Comparison of ENCODE assay signal across 20 cellular contexts in genomic region chr14:79965896-79966295, GRCh38.
DNase-seq lines count a peak whose midpoint lies in the region; ATAC-seq, FAIRE-seq and TF ChIP-seq lines count a peak whose summit lies in the region.
"Had no signal": no experiment of that assay in that cellular context is flagged by ENCODE, and none has a peak within 500 bp of the region (broad histone marks: within the 10 kb centered on the region; RNA-seq: fewer than 3 reads in every experiment).

No MANE protein-coding gene starts in this region.

- no peaks in the 10 kb centered on the region for H3F3A ChIP-seq in GM23248 (ENCODE audit: insufficient read depth)

- no peaks in the 10 kb centered on the region for H3K36me3 Mint-ChIP-seq in stimulated activated naive B cell treated with anti-CD40 and anti-IgM and Interleukin-4, amounts not matched to agents 10 μg/mL and 1 μg/mL and 100 μg/mL, for 72 hours

- no peak overlapping the region for H2AFZ ChIP-seq in GM23248

- no peak overlapping the region for H3K27ac Mint-ChIP-seq in stimulated activated naive B cell treated with anti-CD40 and anti-IgM and Interleukin-4, amounts not matched to agents 10 μg/mL and 1 μg/mL and 100 μg/mL, for 72 hours
- H3K27ac Mint-ChIP-seq: B cell; CD4-positive, alpha-beta T cell had no signal

- no peaks in the 10 kb centered on the region for H3K27me3 Mint-ChIP-seq in stimulated activated naive B cell treated with anti-CD40 and anti-IgM and Interleukin-4, amounts not matched to agents 10 μg/mL and 1 μg/mL and 100 μg/mL, for 72 hours
- H3K27me3 Mint-ChIP-seq: B cell; CD4-positive, alpha-beta T cell had no signal

- H4K20me1 ChIP-seq in GM23248 (ENCODE audit: insufficient read depth): no peaks in the 10 kb centered on the region

- no peaks in the 10 kb centered on the region for H3K79me2 ChIP-seq in GM23248 (ENCODE audit: insufficient read depth)

- no peak for TF ChIP-seq POLR2A in A549 (IDR thresholded peaks at IDR 0.05; ENCODE audit: low read length)

- H3K9ac ChIP-seq in GM23248: no peak overlapping the region

- H3K4me1 ChIP-seq in A549: no peaks in the 10 kb centered on the region
- H3K4me1 ChIP-seq in GM23248 (ENCODE audit: insufficient read depth): 0 out of 2 replicates have a peak, but pooled peaks cover 3% of the 10 kb centered on the region

- POLR2A ChIA-PET in A549 (lab: Yijun Ruan, JAX): no interaction called here

- ATAC-seq in A549 (peak in 1 of 2 experiments; percentile 40; a peak in 1 of 6 replicates), GM19397 (IDR thresholded peaks at IDR 0.05; ENCODE audit: unreplicated experiment) (no peak)
- ATAC-seq in stimulated activated naive B cell treated with anti-CD40 and anti-IgM and Interleukin-4, amounts not matched to agents 10 μg/mL and 1 μg/mL and 100 μg/mL, for 72 hours (replicated peaks): no peak
- ATAC-seq: HepG2 had no signal

- peak in 1 of 2 experiments; percentile 2 for DNase-seq in A549 (ENCODE audit: low read depth in 1 of 2, low spot score in 1 of 2)
- DNase-seq in GM23248: peak; percentile 39
- peak; percentile 27 for DNase-seq in astrocyte of the spinal cord (ENCODE audit: low read depth, low spot score)
- peak; percentile 18 for DNase-seq in iris pigment epithelial cell (ENCODE audit: low read depth)
- no peak for DNase-seq in SHP77 (lab: John Stamatoyannopoulos, UW)
- DNase-seq in NCI-H128 (lab: John Stamatoyannopoulos, UW; ENCODE audit: unreplicated experiment): no peak
- DNase-seq in stimulated activated naive B cell treated with anti-CD40 and anti-IgM and Interleukin-4, amounts not matched to agents 10 μg/mL and 1 μg/mL and 100 μg/mL, for 72 hours: no peak
- DNase-seq: C1 segment of cervical spinal cord; Calu3; CD4-positive, alpha-beta T cell; DMS 273 treated with DMSO at 0.1 percent for 48 hours; H9 had no signal

- TF ChIP-seq EP300 in A549 (IDR thresholded peaks at IDR 0.05): no peak

- H3K27ac ChIP-seq in A549: no peak overlapping the region
- no peak overlapping the region for H3K27ac ChIP-seq in GM23248
- H3K27ac ChIP-seq: 22Rv1 had no signal

- CTCF ChIA-PET in A549 (lab: Yijun Ruan, JAX): no interaction called here

- H3K9me3 Mint-ChIP-seq in stimulated activated naive B cell treated with anti-CD40 and anti-IgM and Interleukin-4, amounts not matched to agents 10 μg/mL and 1 μg/mL and 100 μg/mL, for 72 hours: peaks cover 5 to 8% of the 10 kb centered on the region in 2 donors
- H3K9me3 Mint-ChIP-seq: H9 had no signal

- H3K4me3 Mint-ChIP-seq in stimulated activated naive B cell treated with anti-CD40 and anti-IgM and Interleukin-4, amounts not matched to agents 10 μg/mL and 1 μg/mL and 100 μg/mL, for 72 hours: no peak overlapping the region
- H3K4me3 Mint-ChIP-seq: B cell; CD4-positive, alpha-beta T cell; H9 had no signal

- no peak for TF ChIP-seq RAD21 in A549 (conservative IDR thresholded peaks at IDR 0.05 in 1 of 2, IDR thresholded peaks at IDR 0.05 in 1 of 2)

- no peak overlapping the region for H3K4me3 ChIP-seq in A549
- H3K4me3 ChIP-seq in GM23248: no peak overlapping the region
- H3K4me3 ChIP-seq in astrocyte of the spinal cord (ENCODE audit: low read depth, low read length): no peak overlapping the region

- in situ Hi-C loops in GM23248 (cut with MboI) (no loop called here), astrocyte of the spinal cord (cut with HindIII; ENCODE audit: low sequenced_read_pairs) (no loop called here)

- no peak for FAIRE-seq in A549 (lab: Jason Lieb, UNC)
- FAIRE-seq: G401.6, GM12892, GM19239, HepG2, HTR-8/SVneo had no signal

- no peaks in the 10 kb centered on the region for H3K4me1 Mint-ChIP-seq in stimulated activated naive B cell treated with anti-CD40 and anti-IgM and Interleukin-4, amounts not matched to agents 10 μg/mL and 1 μg/mL and 100 μg/mL, for 72 hours
- H3K4me1 Mint-ChIP-seq: B cell, H9 had no signal

- no peaks in the 10 kb centered on the region for H3K36me3 ChIP-seq in GM23248 (ENCODE audit: low read depth)

- 32% methylated on average over 2 of the region's 2 CpGs for WGBS in A549 (ENCODE audit: missing lambda C conversion rate)
- WGBS in GM23248 (ENCODE audit: low coverage in 1 of 2, low lambda C conversion rate in 2 of 2, missing lambda C conversion rate in 2 of 2), 2 experiments: 51 to 67% methylated on average over 2 of the region's 2 CpGs

- H3K9me3 ChIP-seq in A549: no peaks in the 10 kb centered on the region; the same call in 2 of the 3 replicates
- no peaks in the 10 kb centered on the region for H3K9me3 ChIP-seq in GM23248 (ENCODE audit: low read depth)

- TF ChIP-seq CTCF in A549 (IDR thresholded peaks at IDR 0.05) (no peak), astrocyte of the spinal cord (IDR thresholded peaks at IDR 0.05; ENCODE audit: low read depth, low read length) (no peak)

- no peaks in the 10 kb centered on the region for H3K9me2 ChIP-seq in GM23248 (ENCODE audit: insufficient read depth)

- H3K4me2 ChIP-seq in A549 (no peak overlapping the region), GM23248 (ENCODE audit: unreplicated experiment) (no peak overlapping the region)

- H3K27me3 ChIP-seq in GM23248 (replicated peaks; ENCODE audit: insufficient read depth): no peaks in the 10 kb centered on the region

TF ChIP-seq in A549, 52 proteins besides CTCF, POLR2A, EP300 and RAD21:
- TF ChIP-seq JUNB (IDR thresholded peaks at IDR 0.05) (peak; percentile 40), TP53 (CRISPR knock-in tag; IDR thresholded peaks at IDR 0.05) (no peak), SREBF2 (IDR thresholded peaks at IDR 0.05) (no peak)
TF ChIP-seq in A549: peak in this region for 1.

Comparison
In these comparisons a context has a peak if more than half of its experiments do, and no peak if none do; other contexts are left out.
1. DNase-seq: peak in GM23248 (single experiment), astrocyte of the spinal cord (single experiment) and iris pigment epithelial cell (single experiment); none in SHP77 (0 of 2), NCI-H128 (single experiment) and stimulated activated naive B cell treated with anti-CD40 and anti-IgM and Interleukin-4, amounts not matched to agents 10 μg/mL and 1 μg/mL and 100 μg/mL, for 72 hours (single experiment).